In genomic region chr5:138180841-138181240, GRCh38 we compare ENCODE assay signal across 23 cellular contexts. TPM values are rescaled to one million over a fixed set of nuclear protein-coding genes. Genes with fewer than 3 reads are reported as not detected.
DNase-seq lines count a peak whose midpoint lies in the region; ATAC-seq, FAIRE-seq and TF ChIP-seq lines count a peak whose summit lies in the region.
"Had no signal": no experiment of that assay in that cellular context is flagged by ENCODE, and none has a peak within 500 bp of the region (broad histone marks: within the 10 kb centered on the region; RNA-seq: fewer than 3 reads in every experiment).

No MANE protein-coding gene starts in this region.

- POLR2A ChIA-PET in HepG2 (lab: Yijun Ruan, JAX) = no interaction called here

- no peak overlapping the region for H2AFZ ChIP-seq in HepG2 (ENCODE audit: low read length)

- TF ChIP-seq EP300 in HepG2 (IDR thresholded peaks at IDR 0.05; ENCODE audit: low read depth in 2 of 2, low read length in 2 of 2) (no peak), HepG2 (CRISPR knock-in tag; IDR thresholded peaks at IDR 0.05; ENCODE audit: borderline replicate concordance) (no peak)

- H3K4me3 ChIP-seq in HepG2 (replicated peaks in 1 of 3; ENCODE audit: insufficient read depth in 1 of 3, low read depth in 2 of 3, low read length in 3 of 3) (no peak overlapping the region), right lobe of liver (no peak overlapping the region)
- H3K4me3 ChIP-seq: coronary artery, ovary, uterus had no signal

- ATAC-seq in HepG2 (no peak), right lobe of liver (no peak), T-helper 17 cell (no peak), GM21515 (IDR thresholded peaks at IDR 0.05; ENCODE audit: unreplicated experiment) (no peak)

- H3K4me2 ChIP-seq in HepG2 (ENCODE audit: low read depth, low read length) = no peak overlapping the region

- H3K9me3 ChIP-seq in HepG2 (ENCODE audit: low read length) = no peaks in the 10 kb centered on the region
- H3K9me3 ChIP-seq in right lobe of liver = no peaks in the 10 kb centered on the region
- no peaks in the 10 kb centered on the region for H3K9me3 ChIP-seq in T-helper 17 cell (ENCODE audit: control insufficient read depth, low read length, poor library complexity, severe bottlenecking)
- H3K9me3 ChIP-seq: HAP-1, ovary, uterus had no signal

- H3K36me3 ChIP-seq in HepG2 (replicated peaks in 1 of 2; ENCODE audit: control insufficient read depth in 1 of 2, insufficient read depth in 2 of 2, low read length in 2 of 2) (peaks cover 19 to 53% of the 10 kb centered on the region in 2 experiments), right lobe of liver (peaks cover 0 to 1% (median 0%) of the 10 kb centered on the region in 4 donors)
- H3K36me3 ChIP-seq: ovary, uterus had no signal

- no TSS peak for BruUV-seq in HepG2 (replicated peaks; lab: Mats Ljungman, UMichigan)

- 98% methylated on average over 5 of the region's 5 CpGs for WGBS in HepG2 (ENCODE audit: low lambda C conversion rate)
- 96% methylated on average over 5 of the region's 5 CpGs for WGBS in right lobe of liver (ENCODE audit: insufficient coverage, low coverage, low lambda C conversion rate, missing lambda C conversion rate)

- peaks cover 37% of the 10 kb centered on the region for H3K79me2 ChIP-seq in HepG2 (ENCODE audit: insufficient read depth, low read length)

- CTCF ChIA-PET in HepG2 (lab: Yijun Ruan, JAX; ENCODE audit: low intra/inter-chr PET ratio, low total read pairs) = interaction anchor here (1.0 to 2.1 kb wide), 2 partner anchors 102 to 104 kb away, joined by 3 to 18 read pairs; no protein-coding TSS in a partner anchor

- no peak for DNase-seq in HepG2 (ENCODE audit: low spot score)
- no peak for DNase-seq in right lobe of liver
- no peak for DNase-seq in T-helper 17 cell
- no peak for DNase-seq in NCI-H2227 (lab: John Stamatoyannopoulos, UW; ENCODE audit: unreplicated experiment)
- no peak for DNase-seq in NCI-H2107 treated with DMSO at 0.1 percent for 48 hours (lab: John Stamatoyannopoulos, UW; ENCODE audit: unreplicated experiment)
- DNase-seq: effector memory CD4-positive, alpha-beta T cell; head of caudate nucleus; kidney; ovary; stimulated activated CD8-positive, alpha-beta memory T cell treated with anti-CD3 and anti-CD28 coated beads, Interleukin-4, amount 100 ng/mL, for 48 hours; uterus had no signal

- H3K4me3 Mint-ChIP-seq in T-helper 17 cell = no peak overlapping the region
- H3K4me3 Mint-ChIP-seq: activated CD8-positive, alpha-beta T cell treated with anti-CD3 and anti-CD28 coated beads, Interleukin-2, amount 10 ng/mL, durations not matched to agents 7 days and 5 days; activated naive CD4-positive, alpha-beta T cell treated with anti-CD3 and anti-CD28 coated beads, Interleukin-2, amount 50 U/mL, for 24 hours; naive B cell had no signal

- no peaks in the 10 kb centered on the region for H4K20me1 ChIP-seq in HepG2 (ENCODE audit: insufficient read depth, low read length)

- H3K27me3 ChIP-seq in HepG2 (ENCODE audit: control insufficient read depth in 1 of 2, insufficient read depth in 2 of 2, low read length in 2 of 2) = no peaks in the 10 kb centered on the region; a peak in 1 of 5 replicates
- H3K27me3 ChIP-seq in right lobe of liver = no peaks in the 10 kb centered on the region
- H3K27me3 ChIP-seq: cardiac muscle cell, ovary, uterus had no signal

- no peak for TF ChIP-seq RAD21 in HepG2 (CRISPR knock-in tag; IDR thresholded peaks at IDR 0.05)

- peaks cover 8% of the 10 kb centered on the region for H3K4me1 Mint-ChIP-seq in T-helper 17 cell

- in situ Hi-C loops in HepG2 (cut with HindIII; ENCODE audit: extremely low pct_ligation_motif_present, low pct_unique_long_range_greater_than_20kb) = loop anchor here (25.0 kb wide), 1 partner anchor 231 kb away; no protein-coding TSS in a partner anchor

- no peaks in the 10 kb centered on the region for H3K27me3 Mint-ChIP-seq in T-helper 17 cell
- H3K27me3 Mint-ChIP-seq: activated naive CD4-positive, alpha-beta T cell treated with anti-CD3 and anti-CD28 coated beads, Interleukin-2, amount 50 U/mL, for 24 hours; CD8-positive, alpha-beta memory T cell; naive B cell; stimulated activated naive CD8-positive, alpha-beta T cell treated with anti-CD3 and anti-CD28 coated beads, Interleukin-15, amount 100 ng/mL, for 72 hours had no signal

- H3K27ac ChIP-seq in HepG2 (ENCODE audit: extremely low read length, insufficient read depth, low read length) = no peak overlapping the region
- no peak overlapping the region for H3K27ac ChIP-seq in right lobe of liver
- H3K27ac ChIP-seq: cardiac muscle cell, coronary artery, ovary, uterus had no signal

- H3K27ac Mint-ChIP-seq in T-helper 17 cell = peak overlapping the region; percentile 34
- H3K27ac Mint-ChIP-seq: activated naive CD4-positive, alpha-beta T cell treated with anti-CD3 and anti-CD28 coated beads, Interleukin-2, amount 50 U/mL, for 24 hours; activated T-helper 2 cell treated with anti-CD3 and anti-CD28 coated beads, Interferon-gamma antibody, Interleukin-2, Interleukin-4, amounts not matched to agents 10 μg/mL and 5 μg/mL and 100 μg/mL, durations not matched to agents 14 hours and 24 hours and 36 hours; naive B cell had no signal

- intact Hi-C loops in HepG2 (cut with micrococcal nuclease; ENCODE audit: unreplicated experiment) = no loop called here
- intact Hi-C loops in right lobe of liver (cut with DNase I) = no loop called here

- H3K4me1 ChIP-seq in HepG2 (ENCODE audit: insufficient read depth, low read length) (peaks cover 35% of the 10 kb centered on the region), right lobe of liver (peaks cover 0 to 12% (median 5%) of the 10 kb centered on the region in 4 donors)

- no peak overlapping the region for H3K9ac ChIP-seq in HepG2 (ENCODE audit: insufficient read depth, low read depth, low read length)

- H3K36me3 Mint-ChIP-seq in T-helper 17 cell (ENCODE audit: low read depth) = no peaks in the 10 kb centered on the region
- H3K36me3 Mint-ChIP-seq: naive B cell had no signal

- no peak for TF ChIP-seq CTCF in HepG2 (CRISPR knock-in tag; IDR thresholded peaks at IDR 0.05)
- no peak for TF ChIP-seq CTCF in right lobe of liver (IDR thresholded peaks at IDR 0.05)

- FAIRE-seq in HepG2 (lab: Jason Lieb, UNC) = no peak
- FAIRE-seq: kidney, small intestine had no signal

- TF ChIP-seq POLR2A in HepG2 (IDR thresholded peaks at IDR 0.05; ENCODE audit: insufficient read depth in 1 of 2, low read depth in 2 of 2, low read length in 2 of 2) (no peak), right lobe of liver (IDR thresholded peaks at IDR 0.05) (no peak)

RNA-seq across cellular contexts. Expression of gene KIF20A, which starts 1.9 kb away (rescaled TPM):
- total RNA-seq in HepG2 (2016; rRNA removed; fragmentation: Illumina TruSeq; extraction: Trizol) = 66.8 and 91.6 TPM in 2 replicates
- total RNA-seq in HepG2 (2016; cell fraction: cytosol; rRNA removed; fragmentation: Illumina TruSeq; extraction: Trizol; ENCODE audit: low read depth) = 16.2 and 16.7 TPM in 2 replicates
- 66.5 and 88.5 TPM in 2 replicates for total RNA-seq in HepG2 (2016; cell fraction: insoluble cytoplasmic fraction; rRNA removed; fragmentation: Illumina TruSeq; extraction: Trizol)
- total RNA-seq in HepG2 (2016; cell fraction: membrane; rRNA removed; fragmentation: Illumina TruSeq; extraction: Trizol) = 25.5 and 29.6 TPM in 2 replicates
- total RNA-seq in HepG2 (2016; cell fraction: nucleus; rRNA removed; fragmentation: Illumina TruSeq; extraction: Trizol) = 50.4 and 55.2 TPM in 2 replicates
- polyA plus RNA-seq in HepG2 (2011; rRNA removed) = 12.9 and 17.1 TPM in 2 replicates
- polyA plus RNA-seq in HepG2 (2011; cell fraction: cytosol; rRNA removed) = 10.2 and 13.5 TPM in 2 replicates
- 17.4 and 25.0 TPM in 2 replicates for polyA plus RNA-seq in HepG2 (2011; cell fraction: nucleus; rRNA removed)
- polyA plus RNA-seq in HepG2 (2012) = 9.1 and 18.8 TPM in 2 replicates
- 6.5 and 7.7 TPM in 2 replicates for polyA plus RNA-seq in HepG2 (2016; cell fraction: cytosol; fragmentation: Illumina TruSeq; extraction: Trizol; ENCODE audit: low read depth)
- polyA plus RNA-seq in HepG2 (2016; cell fraction: insoluble cytoplasmic fraction; fragmentation: Illumina TruSeq; extraction: Trizol; ENCODE audit: low read depth) = 75.4 and 76.8 TPM in 2 replicates
- polyA plus RNA-seq in HepG2 (2016; cell fraction: membrane; fragmentation: Illumina TruSeq; extraction: Trizol; ENCODE audit: low read depth) = 10.7 and 15.0 TPM in 2 replicates
- polyA plus RNA-seq in HepG2 (2016; cell fraction: nucleus; fragmentation: Illumina TruSeq; extraction: Trizol; ENCODE audit: insufficient read depth, low read depth) = 58.3 and 60.2 TPM in 2 replicates
- 71.6 and 227 TPM in 2 replicates for polyA minus RNA-seq in HepG2 (2011; rRNA and poly(A)+ RNA removed; ENCODE audit: low replicate concordance)
- 18.2 and 22.6 TPM in 2 replicates for polyA minus RNA-seq in HepG2 (2011; cell fraction: cytosol; rRNA and poly(A)+ RNA removed)
- polyA minus RNA-seq in HepG2 (2011; cell fraction: nucleus; rRNA and poly(A)+ RNA removed) = 31.6 and 55.2 TPM in 2 replicates
- 1 to 10 TPM in 3 of 6 experiments, under 1 TPM in 3; 0.55 to 3.3 (median 1.1) TPM for total RNA-seq in right lobe of liver
- total RNA-seq in T-helper 17 cell = under 1 TPM in 1 of 2 donors, not detected in 1; 0.27 TPM

RNA-seq across cellular contexts. Expression of gene BRD8, which starts 2.4 kb away (rescaled TPM):
- total RNA-seq in HepG2 (2016; rRNA removed; fragmentation: Illumina TruSeq; extraction: Trizol) (50.6 and 62.5 TPM in 2 replicates), right lobe of liver (10 to 100 TPM in 5 of 6 experiments, 1 to 10 TPM in 1; 9.0 to 33.7 (median 17.0) TPM), T-helper 17 cell (10 to 100 TPM; 26.4 to 30.0 TPM)
- 11.6 and 13.7 TPM in 2 replicates for total RNA-seq in HepG2 (2016; cell fraction: cytosol; rRNA removed; fragmentation: Illumina TruSeq; extraction: Trizol; ENCODE audit: low read depth)
- total RNA-seq in HepG2 (2016; cell fraction: insoluble cytoplasmic fraction; rRNA removed; fragmentation: Illumina TruSeq; extraction: Trizol) = 47.4 and 59.6 TPM in 2 replicates
- total RNA-seq in HepG2 (2016; cell fraction: membrane; rRNA removed; fragmentation: Illumina TruSeq; extraction: Trizol) = 23.4 and 24.1 TPM in 2 replicates
- 82.0 and 95.0 TPM in 2 replicates for total RNA-seq in HepG2 (2016; cell fraction: nucleus; rRNA removed; fragmentation: Illumina TruSeq; extraction: Trizol)
- 57.6 and 71.1 TPM in 2 replicates for polyA plus RNA-seq in HepG2 (2011; rRNA removed)
- 21.9 and 23.1 TPM in 2 replicates for polyA plus RNA-seq in HepG2 (2011; cell fraction: cytosol; rRNA removed)
- polyA plus RNA-seq in HepG2 (2011; cell fraction: nucleus; rRNA removed) = 117 and 118 TPM in 2 replicates
- polyA plus RNA-seq in HepG2 (2012) = 37.3 and 60.0 TPM in 2 replicates
- polyA plus RNA-seq in HepG2 (2016; cell fraction: cytosol; fragmentation: Illumina TruSeq; extraction: Trizol; ENCODE audit: low read depth) = 3.8 and 4.9 TPM in 2 replicates
- polyA plus RNA-seq in HepG2 (2016; cell fraction: insoluble cytoplasmic fraction; fragmentation: Illumina TruSeq; extraction: Trizol; ENCODE audit: low read depth) = 41.5 and 49.7 TPM in 2 replicates
- polyA plus RNA-seq in HepG2 (2016; cell fraction: membrane; fragmentation: Illumina TruSeq; extraction: Trizol; ENCODE audit: low read depth) = 9.2 and 9.8 TPM in 2 replicates
- 254 and 256 TPM in 2 replicates for polyA plus RNA-seq in HepG2 (2016; cell fraction: nucleus; fragmentation: Illumina TruSeq; extraction: Trizol; ENCODE audit: insufficient read depth, low read depth)
- polyA minus RNA-seq in HepG2 (2011; rRNA and poly(A)+ RNA removed; ENCODE audit: low replicate concordance) = 42.3 and 95.1 TPM in 2 replicates
- 18.9 and 22.9 TPM in 2 replicates for polyA minus RNA-seq in HepG2 (2011; cell fraction: cytosol; rRNA and poly(A)+ RNA removed)
- polyA minus RNA-seq in HepG2 (2011; cell fraction: nucleus; rRNA and poly(A)+ RNA removed) = 77.9 and 82.4 TPM in 2 replicates

RNA-seq across cellular contexts. Expression of gene CDC23, which starts 32.3 kb away (rescaled TPM):
- 47.7 and 64.2 TPM in 2 replicates for total RNA-seq in HepG2 (2016; rRNA removed; fragmentation: Illumina TruSeq; extraction: Trizol)
- 5.3 and 5.6 TPM in 2 replicates for total RNA-seq in HepG2 (2016; cell fraction: cytosol; rRNA removed; fragmentation: Illumina TruSeq; extraction: Trizol; ENCODE audit: low read depth)
- 47.3 and 67.7 TPM in 2 replicates for total RNA-seq in HepG2 (2016; cell fraction: insoluble cytoplasmic fraction; rRNA removed; fragmentation: Illumina TruSeq; extraction: Trizol)
- 10.9 and 12.4 TPM in 2 replicates for total RNA-seq in HepG2 (2016; cell fraction: membrane; rRNA removed; fragmentation: Illumina TruSeq; extraction: Trizol)
- total RNA-seq in HepG2 (2016; cell fraction: nucleus; rRNA removed; fragmentation: Illumina TruSeq; extraction: Trizol) = 35.4 and 36.8 TPM in 2 replicates
- 28.2 and 38.3 TPM in 2 replicates for polyA plus RNA-seq in HepG2 (2011; rRNA removed)
- 17.0 and 23.7 TPM in 2 replicates for polyA plus RNA-seq in HepG2 (2011; cell fraction: cytosol; rRNA removed)
- polyA plus RNA-seq in HepG2 (2011; cell fraction: nucleus; rRNA removed) = 30.2 and 33.3 TPM in 2 replicates
- polyA plus RNA-seq in HepG2 (2012) = 18.0 and 25.9 TPM in 2 replicates
- polyA plus RNA-seq in HepG2 (2016; cell fraction: cytosol; fragmentation: Illumina TruSeq; extraction: Trizol; ENCODE audit: low read depth) = 1.9 and 2.4 TPM in 2 replicates
- 58.9 and 61.5 TPM in 2 replicates for polyA plus RNA-seq in HepG2 (2016; cell fraction: insoluble cytoplasmic fraction; fragmentation: Illumina TruSeq; extraction: Trizol; ENCODE audit: low read depth)
- 6.1 and 7.0 TPM in 2 replicates for polyA plus RNA-seq in HepG2 (2016; cell fraction: membrane; fragmentation: Illumina TruSeq; extraction: Trizol; ENCODE audit: low read depth)
- 46.3 and 48.4 TPM in 2 replicates for polyA plus RNA-seq in HepG2 (2016; cell fraction: nucleus; fragmentation: Illumina TruSeq; extraction: Trizol; ENCODE audit: insufficient read depth, low read depth)
- 36.7 and 39.6 TPM in 2 replicates for polyA minus RNA-seq in HepG2 (2011; rRNA and poly(A)+ RNA removed; ENCODE audit: low replicate concordance)
- 17.8 and 19.5 TPM in 2 replicates for polyA minus RNA-seq in HepG2 (2011; cell fraction: cytosol; rRNA and poly(A)+ RNA removed)
- 42.4 and 60.0 TPM in 2 replicates for polyA minus RNA-seq in HepG2 (2011; cell fraction: nucleus; rRNA and poly(A)+ RNA removed)
- 10 to 100 TPM; 11.9 to 16.2 (median 15.2) TPM for total RNA-seq in right lobe of liver
- 10 to 100 TPM; 12.4 to 18.2 TPM for total RNA-seq in T-helper 17 cell

RNA-seq across cellular contexts. Expression of gene NME5, which starts 41.6 kb away (rescaled TPM):
- total RNA-seq in HepG2 (2016; rRNA removed; fragmentation: Illumina TruSeq; extraction: Trizol) (0.18 and 0.39 TPM in 2 replicates), right lobe of liver (under 1 TPM in 3 of 6 experiments, not detected in 3; 0.22 to 0.32 (median 0.29) TPM), T-helper 17 cell (not detected)
- total RNA-seq in HepG2 (2016; cell fraction: cytosol; rRNA removed; fragmentation: Illumina TruSeq; extraction: Trizol; ENCODE audit: low read depth) = 0.18 TPM in 1 of 2 replicates, not detected in the other
- total RNA-seq in HepG2 (2016; cell fraction: insoluble cytoplasmic fraction; rRNA removed; fragmentation: Illumina TruSeq; extraction: Trizol) = 0.25 and 0.26 TPM in 2 replicates
- not detected in 2 replicates for total RNA-seq in HepG2 (2016; cell fraction: membrane; rRNA removed; fragmentation: Illumina TruSeq; extraction: Trizol)
- 0.34 TPM in 1 of 2 replicates, not detected in the other for total RNA-seq in HepG2 (2016; cell fraction: nucleus; rRNA removed; fragmentation: Illumina TruSeq; extraction: Trizol)
- not detected in 2 replicates for polyA plus RNA-seq in HepG2 (2011; rRNA removed)
- not detected in 2 replicates for polyA plus RNA-seq in HepG2 (2011; cell fraction: cytosol; rRNA removed)
- not detected in 2 replicates for polyA plus RNA-seq in HepG2 (2011; cell fraction: nucleus; rRNA removed)
- not detected in 2 replicates for polyA plus RNA-seq in HepG2 (2012)
- polyA plus RNA-seq in HepG2 (2016; cell fraction: cytosol; fragmentation: Illumina TruSeq; extraction: Trizol; ENCODE audit: low read depth) = 0.24 TPM in 1 of 2 replicates, not detected in the other
- polyA plus RNA-seq in HepG2 (2016; cell fraction: insoluble cytoplasmic fraction; fragmentation: Illumina TruSeq; extraction: Trizol; ENCODE audit: low read depth) = 0.20 and 0.40 TPM in 2 replicates
- polyA plus RNA-seq in HepG2 (2016; cell fraction: membrane; fragmentation: Illumina TruSeq; extraction: Trizol; ENCODE audit: low read depth) = not detected in 2 replicates
- not detected in 2 replicates for polyA plus RNA-seq in HepG2 (2016; cell fraction: nucleus; fragmentation: Illumina TruSeq; extraction: Trizol; ENCODE audit: insufficient read depth, low read depth)
- polyA minus RNA-seq in HepG2 (2011; rRNA and poly(A)+ RNA removed; ENCODE audit: low replicate concordance) = not detected in 2 replicates
- polyA minus RNA-seq in HepG2 (2011; cell fraction: cytosol; rRNA and poly(A)+ RNA removed) = not detected in 2 replicates
- not detected in 2 replicates for polyA minus RNA-seq in HepG2 (2011; cell fraction: nucleus; rRNA and poly(A)+ RNA removed)
- total RNA-seq: activated CD8-positive, alpha-beta T cell treated with anti-CD3 and anti-CD28 coated beads, Interleukin-2, amount 10 ng/mL, durations not matched to agents 7 days and 5 days; activated T-helper 2 cell treated with anti-CD3 and anti-CD28 coated beads, Interferon-gamma antibody, Interleukin-2, Interleukin-4, amounts not matched to agents 10 μg/mL and 5 μg/mL and 100 μg/mL, durations not matched to agents 14 hours and 24 hours and 36 hours; CD8-positive, alpha-beta memory T cell; MCF 10A had no signal
- polyA plus RNA-seq: CD8-positive, alpha-beta memory T cell had no signal

Comparison
In these comparisons a context has a peak if more than half of its experiments do, and no peak if none do; other contexts are left out.
1. RNA of gene KIF20A, which starts 1.9 kb away (total RNA-seq): 16.2 to 91.6 TPM in HepG2; 0.55 to 3.3 TPM in right lobe of liver and 0.27 TPM in T-helper 17 cell; every median in the first group is over 4 times any median in the second.